2 cellular contexts compared by ENCODE assay signal in the genomic region with DNA sequence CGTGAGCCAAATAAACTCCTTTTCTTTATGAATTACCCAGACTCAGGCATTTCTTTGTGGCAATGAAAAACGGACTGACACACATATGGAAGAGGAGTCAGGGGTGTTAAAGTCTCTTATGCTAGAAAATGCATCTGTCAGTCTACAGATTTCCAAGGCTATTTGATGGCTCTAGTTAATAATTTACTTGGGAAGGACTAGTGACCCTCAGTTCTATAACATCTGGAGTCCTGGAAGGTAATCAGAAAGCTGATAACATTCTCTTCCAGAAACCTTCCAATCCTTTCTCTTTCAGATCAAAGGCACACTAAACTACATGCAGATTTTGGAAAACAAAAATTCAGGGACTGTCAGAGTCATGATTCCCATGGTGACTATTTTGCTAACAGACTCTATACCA.
TF ChIP-seq lines count a peak whose summit lies in the region.

No MANE protein-coding gene starts in this region.

TF ChIP-seq in HepG2, 621 proteins besides CTCF, POLR2A, EP300 and RAD21:
- TF ChIP-seq RORA (CRISPR knock-in tag; IDR thresholded peaks at IDR 0.05), result no peak
- TF ChIP-seq, protein P1, sequence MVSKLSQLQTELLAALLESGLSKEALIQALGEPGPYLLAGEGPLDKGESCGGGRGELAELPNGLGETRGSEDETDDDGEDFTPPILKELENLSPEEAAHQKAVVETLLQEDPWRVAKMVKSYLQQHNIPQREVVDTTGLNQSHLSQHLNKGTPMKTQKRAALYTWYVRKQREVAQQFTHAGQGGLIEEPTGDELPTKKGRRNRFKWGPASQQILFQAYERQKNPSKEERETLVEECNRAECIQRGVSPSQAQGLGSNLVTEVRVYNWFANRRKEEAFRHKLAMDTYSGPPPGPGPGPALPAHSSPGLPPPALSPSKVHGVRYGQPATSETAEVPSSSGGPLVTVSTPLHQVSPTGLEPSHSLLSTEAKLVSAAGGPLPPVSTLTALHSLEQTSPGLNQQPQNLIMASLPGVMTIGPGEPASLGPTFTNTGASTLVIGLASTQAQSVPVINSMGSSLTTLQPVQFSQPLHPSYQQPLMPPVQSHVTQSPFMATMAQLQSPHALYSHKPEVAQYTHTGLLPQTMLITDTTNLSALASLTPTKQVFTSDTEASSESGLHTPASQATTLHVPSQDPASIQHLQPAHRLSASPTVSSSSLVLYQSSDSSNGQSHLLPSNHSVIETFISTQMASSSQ (IDR thresholded peaks at IDR 0.05; ENCODE audit: low read depth), result peak; percentile 64
- TF ChIP-seq, protein P1 (CRISPR knock-in tag; IDR thresholded peaks at IDR 0.05; ENCODE audit: borderline replicate concordance), result peak; percentile 34; the same call in 1 of the 2 replicates
TF ChIP-seq in HepG2: peak in this region for 1.

TF ChIP-seq in K562, 482 proteins besides CTCF, POLR2A, EP300 and RAD21:
- TF ChIP-seq STAT5A (IDR thresholded peaks at IDR 0.05; ENCODE audit: borderline replicate concordance, low read length) (no peak), HIVEP1 (CRISPR knock-in tag; IDR thresholded peaks at IDR 0.05) (no peak), ZNF717 (CRISPR knock-in tag; IDR thresholded peaks at IDR 0.05) (no peak), KAT2B (IDR thresholded peaks at IDR 0.05; ENCODE audit: low read depth, low read length) (no peak), FOSL1 (tag; conservative IDR thresholded peaks at IDR 0.05) (no peak), BCOR (IDR thresholded peaks at IDR 0.05) (no peak), MCM5 (IDR thresholded peaks at IDR 0.05; ENCODE audit: low read depth) (no peak), ZNF507 (tag; conservative IDR thresholded peaks at IDR 0.05) (no peak), KLF10 (CRISPR knock-in tag; IDR thresholded peaks at IDR 0.05) (no peak), SMAD4 (CRISPR knock-in tag; conservative IDR thresholded peaks at IDR 0.05) (no peak), BRF1 (IDR thresholded peaks at IDR 0.05; ENCODE audit: borderline replicate concordance, extremely low read depth, insufficient read length) (no peak), MIER1 (IDR thresholded peaks at IDR 0.05; ENCODE audit: low read depth) (no peak), KHSRP (IDR thresholded peaks at IDR 0.05) (no peak)
- TF ChIP-seq, protein P2, sequence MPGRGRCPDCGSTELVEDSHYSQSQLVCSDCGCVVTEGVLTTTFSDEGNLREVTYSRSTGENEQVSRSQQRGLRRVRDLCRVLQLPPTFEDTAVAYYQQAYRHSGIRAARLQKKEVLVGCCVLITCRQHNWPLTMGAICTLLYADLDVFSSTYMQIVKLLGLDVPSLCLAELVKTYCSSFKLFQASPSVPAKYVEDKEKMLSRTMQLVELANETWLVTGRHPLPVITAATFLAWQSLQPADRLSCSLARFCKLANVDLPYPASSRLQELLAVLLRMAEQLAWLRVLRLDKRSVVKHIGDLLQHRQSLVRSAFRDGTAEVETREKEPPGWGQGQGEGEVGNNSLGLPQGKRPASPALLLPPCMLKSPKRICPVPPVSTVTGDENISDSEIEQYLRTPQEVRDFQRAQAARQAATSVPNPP (IDR thresholded peaks at IDR 0.05; ENCODE audit: borderline replicate concordance, insufficient read depth, insufficient read length), result no peak
